ENCODE assay signal across 13 cellular contexts in the genomic region with DNA sequence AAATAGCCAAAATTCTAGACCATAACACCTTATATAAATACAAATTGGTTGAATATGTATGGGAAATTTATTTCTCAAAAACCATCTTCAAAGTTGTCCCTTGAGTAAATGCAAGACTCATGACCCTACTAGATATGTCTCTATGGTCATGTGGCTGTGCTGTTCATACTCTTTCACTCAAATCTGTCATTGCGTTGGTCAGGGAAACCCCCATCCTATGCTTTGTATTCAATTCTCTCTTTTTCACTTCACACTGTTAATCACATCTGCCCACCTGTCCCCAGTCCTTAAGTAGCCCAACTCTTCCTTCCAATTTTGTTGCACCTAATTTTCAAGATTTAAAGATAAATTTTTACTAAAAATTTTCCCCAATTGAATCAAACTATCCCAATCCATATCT. TPM values are rescaled to one million over a fixed set of nuclear protein-coding genes. Genes with fewer than 3 reads are reported as not detected.
DNase-seq lines count a peak whose midpoint lies in the region; ATAC-seq and TF ChIP-seq lines count a peak whose summit lies in the region.
"Had no signal": no experiment of that assay in that cellular context is flagged by ENCODE, and none has a peak within 500 bp of the region (broad histone marks: within the 10 kb centered on the region; RNA-seq: fewer than 3 reads in every experiment).

No MANE protein-coding gene starts in this region.

- no peak for TF ChIP-seq CTCF in GM12864 (IDR thresholded peaks at IDR 0.05; ENCODE audit: low read depth, low read length, missing control alignments)
- TF ChIP-seq CTCF in progenitor cell of endocrine pancreas (IDR thresholded peaks at IDR 0.05; ENCODE audit: unreplicated experiment) = no peak
- TF ChIP-seq CTCF in dorsolateral prefrontal cortex (IDR thresholded peaks at IDR 0.05 in 54 of 56, conservative IDR thresholded peaks at IDR 0.05 in 2 of 56; ENCODE audit: low read depth in 1 of 56, partially characterized antibody in 56 of 56) = no peak

- no peak overlapping the region for H3K4me3 Mint-ChIP-seq in progenitor cell of endocrine pancreas (ENCODE audit: low read depth)
- H3K4me3 Mint-ChIP-seq: brain, H9 had no signal

- no peaks in the 10 kb centered on the region for H3K9me3 Mint-ChIP-seq in progenitor cell of endocrine pancreas (ENCODE audit: low read depth)
- H3K9me3 Mint-ChIP-seq: brain, H9 had no signal

- DNase-seq in GM12864 (ENCODE audit: low read depth) (peak; percentile 35), hepatic stellate cell (ENCODE audit: low spot score) (no peak), progenitor cell of endocrine pancreas (ENCODE audit: low spot score, unreplicated experiment) (no peak), NOMO-1 treated with dmso at 0.1 percent for 144 hours (lab: John Stamatoyannopoulos, UW; ENCODE audit: unreplicated experiment) (no peak), dorsolateral prefrontal cortex (no peak)
- DNase-seq: activated T-cell treated with anti-CD3 and anti-CD28 coated beads for 4 hours, EL, H9 had no signal

- no peak overlapping the region for H3K4me3 ChIP-seq in GM12864 (ENCODE audit: low read depth, low read length)
- H3K4me3 ChIP-seq in dorsolateral prefrontal cortex = no peak overlapping the region

- H3K27me3 ChIP-seq in dorsolateral prefrontal cortex = no peaks in the 10 kb centered on the region

- no peaks in the 10 kb centered on the region for H3K4me1 Mint-ChIP-seq in progenitor cell of endocrine pancreas (ENCODE audit: low read depth)

- no peak overlapping the region for H3K27ac Mint-ChIP-seq in progenitor cell of endocrine pancreas
- H3K27ac Mint-ChIP-seq: brain, H9 had no signal

- intact Hi-C loops in dorsolateral prefrontal cortex (cut with DNase I) = no loop called here

- peak; percentile 95 for ATAC-seq in GM19025 (IDR thresholded peaks at IDR 0.05; ENCODE audit: low read depth, unreplicated experiment)
- peak; percentile 96 for ATAC-seq in HG02571 (IDR thresholded peaks at IDR 0.05; ENCODE audit: unreplicated experiment)
- peak; percentile 94 for ATAC-seq in HG03196 (IDR thresholded peaks at IDR 0.05; ENCODE audit: unreplicated experiment)
- ATAC-seq: Panc1 had no signal

- no peaks in the 10 kb centered on the region for H3K27me3 Mint-ChIP-seq in progenitor cell of endocrine pancreas

- H3K27ac ChIP-seq in dorsolateral prefrontal cortex = no peak overlapping the region

- H3K36me3 Mint-ChIP-seq in progenitor cell of endocrine pancreas (ENCODE audit: insufficient read depth) = no peaks in the 10 kb centered on the region
- H3K36me3 Mint-ChIP-seq: brain had no signal

RNA-seq across cellular contexts. Expression of a gene that starts 51.0 kb away (rescaled TPM):
- total RNA-seq in progenitor cell of endocrine pancreas (986 and 1,038 TPM in 2 replicates), dorsolateral prefrontal cortex (100 to 1,000 TPM; 173 to 464 (median 290) TPM)
